Comparison of ENCODE assay signal across 16 cellular contexts in the genomic region with DNA sequence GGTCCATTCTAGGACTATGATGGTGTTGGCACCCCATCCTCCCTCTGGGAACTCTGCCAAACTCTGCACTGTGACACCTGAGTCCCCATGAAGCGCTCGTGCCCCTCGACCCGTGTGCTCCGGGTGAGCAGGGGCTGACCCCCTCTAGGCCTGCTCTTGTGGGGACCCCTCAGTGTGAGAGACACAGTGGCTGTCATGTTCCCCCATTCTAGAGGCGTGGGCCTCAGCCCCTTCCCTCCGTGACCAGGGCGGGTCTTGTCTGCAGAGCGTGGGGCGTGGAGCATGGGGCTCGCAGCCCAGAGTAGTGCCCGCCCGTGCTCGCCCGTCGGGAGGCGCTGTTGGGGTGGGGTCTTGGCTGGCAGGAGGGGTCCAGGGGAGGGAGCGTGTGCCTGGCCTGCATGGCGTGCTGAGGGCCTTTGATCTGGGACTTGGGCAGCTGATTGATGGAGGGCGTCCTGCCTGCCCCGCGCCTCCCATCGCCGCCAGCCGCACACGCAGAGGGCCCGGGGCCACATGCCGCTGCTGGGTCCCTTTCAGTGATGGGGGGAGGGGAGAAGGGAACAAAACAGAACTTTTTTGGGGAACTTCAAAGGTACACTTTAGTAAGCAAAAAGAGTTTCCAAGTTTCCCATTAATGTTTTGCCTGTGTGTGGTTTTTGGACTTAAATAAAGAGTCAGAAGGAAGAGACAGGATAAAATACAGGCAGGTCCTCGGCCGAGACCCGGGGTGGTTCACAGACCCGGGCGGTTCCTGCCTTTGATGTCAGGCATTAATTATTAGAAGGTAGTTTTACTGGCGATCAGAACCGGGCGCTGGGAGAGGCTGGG. TPM values are rescaled to one million over a fixed set of nuclear protein-coding genes. Genes with fewer than 3 reads are reported as not detected.
DNase-seq lines count a peak whose midpoint lies in the region; ATAC-seq and TF ChIP-seq lines count a peak whose summit lies in the region.
"Had no signal": no experiment of that assay in that cellular context is flagged by ENCODE, and none has a peak within 500 bp of the region (broad histone marks: within the 10 kb centered on the region; RNA-seq: fewer than 3 reads in every experiment).

No MANE protein-coding gene starts in this region.

- no peak overlapping the region for H3K4me3 ChIP-seq in HEK293 (ENCODE audit: low read depth, low read length)
- peak overlapping the region; percentile 13 to 32 for H3K4me3 ChIP-seq in duodenal mucosa (ENCODE audit: low read depth in 1 of 2, low read length in 2 of 2)
- no peak overlapping the region for H3K4me3 ChIP-seq in lower lobe of right lung
- H3K4me3 ChIP-seq in thyroid gland (replicated peaks in 1 of 3): no peak overlapping the region
- no peak overlapping the region for H3K4me3 ChIP-seq in effector memory CD4-positive, alpha-beta T cell (ENCODE audit: insufficient read depth, low read depth, low read length, poor library complexity, severe bottlenecking)

- POLR2A ChIA-PET in HEK293 (lab: Yijun Ruan, JAX): no interaction called here

- TF ChIP-seq CTCF in HEK293 (tag by site-specific recombination; IDR thresholded peaks at IDR 0.05) (no peak), lower lobe of right lung (IDR thresholded peaks at IDR 0.05) (no peak), thyroid gland (IDR thresholded peaks at IDR 0.05) (no peak), foreskin keratinocyte (conservative IDR thresholded peaks at IDR 0.05) (no peak)

- TF ChIP-seq POLR2A in thyroid gland (IDR thresholded peaks at IDR 0.05): no peak

- CTCF ChIA-PET in HEK293 (lab: Yijun Ruan, JAX): interaction anchor here (0.5 kb wide), 1 partner anchor 22 kb away, joined by 3 read pairs; a partner anchor contains a TSS

- ATAC-seq in lower lobe of right lung (peak; percentile 12 to 19), foreskin keratinocyte (no peak)
- ATAC-seq: SK-N-SH treated with all-trans-retinoic acid at 6 μM for 48 hours had no signal

- H3K9me3 ChIP-seq in HEK293 (ENCODE audit: control insufficient read depth, insufficient read depth, low read depth, low read length) (no peaks in the 10 kb centered on the region), duodenal mucosa (ENCODE audit: control insufficient read depth in 1 of 2, low read length in 2 of 2) (no peaks in the 10 kb centered on the region), lower lobe of right lung (no peaks in the 10 kb centered on the region), thyroid gland (no peaks in the 10 kb centered on the region)
- no peaks in the 10 kb centered on the region for H3K9me3 ChIP-seq in effector memory CD4-positive, alpha-beta T cell (ENCODE audit: control insufficient read depth, low read length)

- no peak overlapping the region for H3K9ac ChIP-seq in duodenal mucosa (ENCODE audit: low read depth in 1 of 2, low read length in 2 of 2)
- H3K9ac ChIP-seq: KMS-11 had no signal

- DNase-seq in lower lobe of right lung: no peak
- DNase-seq in thyroid gland: peak; percentile 35 to 36
- DNase-seq in effector memory CD4-positive, alpha-beta T cell: no peak
- no peak for DNase-seq in hypothalamus (lab: John Stamatoyannopoulos, UW)
- no peak for DNase-seq in foreskin keratinocyte
- DNase-seq: Calu3; CD4-positive, alpha-beta T cell; DMS79; HCEC 1CT; NCI-H1436 treated with DMSO at 0.1 percent for 48 hours; NCI-H2227 treated with DMSO at 0.1 percent for 48 hours; SHP77 treated with DMSO at 0.1 percent for 48 hours had no signal

- H3K27me3 ChIP-seq in duodenal mucosa (ENCODE audit: control insufficient read depth in 1 of 2, insufficient read depth in 2 of 2, low read length in 2 of 2) (no peaks in the 10 kb centered on the region), lower lobe of right lung (ENCODE audit: low read depth) (no peaks in the 10 kb centered on the region), thyroid gland (no peaks in the 10 kb centered on the region), foreskin keratinocyte (no peaks in the 10 kb centered on the region)
- no peaks in the 10 kb centered on the region for H3K27me3 ChIP-seq in effector memory CD4-positive, alpha-beta T cell (replicated peaks; ENCODE audit: control insufficient read depth, insufficient read depth, low read length, poor library complexity, severe bottlenecking)

- H3K36me3 ChIP-seq in HEK293 (ENCODE audit: control insufficient read depth in 2 of 2, insufficient read depth in 1 of 2, low read length in 2 of 2) (peaks cover 0 to 6% of the 10 kb centered on the region in 2 experiments; a peak in 1 of 3 replicates), duodenal mucosa (ENCODE audit: control insufficient read depth in 1 of 2, insufficient read depth in 2 of 2, low read length in 2 of 2) (peaks cover 0 to 14% of the 10 kb centered on the region in 2 donors), lower lobe of right lung (peaks cover 7% of the 10 kb centered on the region), thyroid gland (no peaks in the 10 kb centered on the region)
- H3K36me3 ChIP-seq in effector memory CD4-positive, alpha-beta T cell (ENCODE audit: control insufficient read depth, insufficient read depth, low read length): peaks cover 9% of the 10 kb centered on the region

- H3K4me1 ChIP-seq in HEK293 (ENCODE audit: control insufficient read depth, insufficient read depth, low read length) (peaks cover 6% of the 10 kb centered on the region; the same call in 1 of the 2 replicates), duodenal mucosa (ENCODE audit: control insufficient read depth in 1 of 2, insufficient read depth in 2 of 2, low read length in 2 of 2) (peaks cover 14 to 19% of the 10 kb centered on the region in 2 donors), lower lobe of right lung (peaks cover 17% of the 10 kb centered on the region), thyroid gland (peaks cover 13 to 44% of the 10 kb centered on the region in 2 donors), foreskin keratinocyte (peaks cover 11% of the 10 kb centered on the region)
- H3K4me1 ChIP-seq in effector memory CD4-positive, alpha-beta T cell (ENCODE audit: control insufficient read depth, insufficient read depth, low read length, poor library complexity, severe bottlenecking): no peaks in the 10 kb centered on the region

- intact Hi-C loops in lower lobe of right lung (cut with DNase I) (no loop called here), thyroid gland (cut with DNase I) (no loop called here)

- H3K27ac ChIP-seq in HEK293 (ENCODE audit: extremely low read depth, low read depth, low read length) (no peak overlapping the region), duodenal mucosa (ENCODE audit: low read depth, low read length) (no peak overlapping the region), lower lobe of right lung (no peak overlapping the region), thyroid gland (no peak overlapping the region), foreskin keratinocyte (no peak overlapping the region)
- no peak overlapping the region for H3K27ac ChIP-seq in effector memory CD4-positive, alpha-beta T cell (ENCODE audit: insufficient read depth, low read length, poor library complexity, severe bottlenecking)
- H3K27ac ChIP-seq: KMS-11 had no signal

- WGBS in thyroid gland, 2 donors: 75 to 91% methylated on average over 21 to 35 of the region's 36 CpGs

TF ChIP-seq in HEK293, 187 proteins besides CTCF, POLR2A, EP300 and RAD21:
- no peak for TF ChIP-seq IKZF3 (tag by site-specific recombination; IDR thresholded peaks at IDR 0.05)
- peak; percentile 92 for TF ChIP-seq KLF1 (tag by site-specific recombination; IDR thresholded peaks at IDR 0.05)
- TF ChIP-seq, protein P1, sequence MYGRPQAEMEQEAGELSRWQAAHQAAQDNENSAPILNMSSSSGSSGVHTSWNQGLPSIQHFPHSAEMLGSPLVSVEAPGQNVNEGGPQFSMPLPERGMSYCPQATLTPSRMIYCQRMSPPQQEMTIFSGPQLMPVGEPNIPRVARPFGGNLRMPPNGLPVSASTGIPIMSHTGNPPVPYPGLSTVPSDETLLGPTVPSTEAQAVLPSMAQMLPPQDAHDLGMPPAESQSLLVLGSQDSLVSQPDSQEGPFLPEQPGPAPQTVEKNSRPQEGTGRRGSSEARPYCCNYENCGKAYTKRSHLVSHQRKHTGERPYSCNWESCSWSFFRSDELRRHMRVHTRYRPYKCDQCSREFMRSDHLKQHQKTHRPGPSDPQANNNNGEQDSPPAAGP (tag by site-specific recombination; IDR thresholded peaks at IDR 0.05): peak; percentile 42; the same call in 1 of the 2 replicates
- no peak for TF ChIP-seq ZNF2 (tag by site-specific recombination; IDR thresholded peaks at IDR 0.05)
- TF ChIP-seq ZSCAN30 (tag by site-specific recombination; IDR thresholded peaks at IDR 0.05): no peak
- TF ChIP-seq ZNF140 (tag by site-specific recombination; IDR thresholded peaks at IDR 0.05): no peak
TF ChIP-seq in HEK293: peak in this region for 2.

RNA-seq across cellular contexts. Expression of a gene that starts 22.5 kb away (rescaled TPM):
- total RNA-seq in lower lobe of right lung: 43.8 TPM
- total RNA-seq in thyroid gland: 10 to 100 TPM; 40.7 to 95.9 (median 78.0) TPM
- total RNA-seq in foreskin keratinocyte: 87.1 and 87.4 TPM in 2 replicates
- 135 and 144 TPM in 2 replicates for polyA plus RNA-seq in foreskin keratinocyte

RNA-seq across cellular contexts. Expression of a gene that starts 22.8 kb away (rescaled TPM):
- total RNA-seq in lower lobe of right lung (45.3 TPM), thyroid gland (10 to 100 TPM; 23.2 to 53.6 (median 35.7) TPM), foreskin keratinocyte (16.7 and 20.2 TPM in 2 replicates)
- 16.6 and 21.5 TPM in 2 replicates for polyA plus RNA-seq in foreskin keratinocyte

RNA-seq across cellular contexts. Expression of a gene that starts 22.9 kb away (rescaled TPM):
- total RNA-seq in lower lobe of right lung: 17.3 TPM
- 10 to 100 TPM; 15.3 to 33.0 (median 18.9) TPM for total RNA-seq in thyroid gland
- 15.9 and 16.2 TPM in 2 replicates for total RNA-seq in foreskin keratinocyte
- 12.7 and 12.8 TPM in 2 replicates for polyA plus RNA-seq in foreskin keratinocyte

RNA-seq across cellular contexts. Expression of a gene that starts 31.3 kb away (rescaled TPM):
- total RNA-seq in lower lobe of right lung (2.8 TPM), thyroid gland (10 to 100 TPM; 11.8 to 23.8 (median 14.4) TPM), foreskin keratinocyte (27.5 and 30.2 TPM in 2 replicates)
- 43.9 and 46.1 TPM in 2 replicates for polyA plus RNA-seq in foreskin keratinocyte

RNA-seq across cellular contexts. Expression of a gene that starts 37.3 kb away (rescaled TPM):
- 133 TPM for total RNA-seq in lower lobe of right lung
- 100 to 1,000 TPM in 2 of 4 donors, 10 to 100 TPM in 2; 88.6 to 161 (median 114) TPM for total RNA-seq in thyroid gland
- total RNA-seq in foreskin keratinocyte: 59.6 and 69.0 TPM in 2 replicates
- 97.4 and 98.0 TPM in 2 replicates for polyA plus RNA-seq in foreskin keratinocyte

Comparison
In these comparisons a context has a peak if more than half of its experiments do, and no peak if none do; other contexts are left out.
1. H3K4me3 ChIP-seq: peak in duodenal mucosa (2 of 2); none in HEK293 (single experiment), lower lobe of right lung (single experiment), thyroid gland (0 of 3) and effector memory CD4-positive, alpha-beta T cell (single experiment).
2. DNase-seq: peak in thyroid gland (2 of 2); none in lower lobe of right lung (single experiment), effector memory CD4-positive, alpha-beta T cell (0 of 3), hypothalamus (0 of 51) and foreskin keratinocyte (0 of 2).